Comparison of ENCODE assay signal across 28 cellular contexts in the genomic region with DNA sequence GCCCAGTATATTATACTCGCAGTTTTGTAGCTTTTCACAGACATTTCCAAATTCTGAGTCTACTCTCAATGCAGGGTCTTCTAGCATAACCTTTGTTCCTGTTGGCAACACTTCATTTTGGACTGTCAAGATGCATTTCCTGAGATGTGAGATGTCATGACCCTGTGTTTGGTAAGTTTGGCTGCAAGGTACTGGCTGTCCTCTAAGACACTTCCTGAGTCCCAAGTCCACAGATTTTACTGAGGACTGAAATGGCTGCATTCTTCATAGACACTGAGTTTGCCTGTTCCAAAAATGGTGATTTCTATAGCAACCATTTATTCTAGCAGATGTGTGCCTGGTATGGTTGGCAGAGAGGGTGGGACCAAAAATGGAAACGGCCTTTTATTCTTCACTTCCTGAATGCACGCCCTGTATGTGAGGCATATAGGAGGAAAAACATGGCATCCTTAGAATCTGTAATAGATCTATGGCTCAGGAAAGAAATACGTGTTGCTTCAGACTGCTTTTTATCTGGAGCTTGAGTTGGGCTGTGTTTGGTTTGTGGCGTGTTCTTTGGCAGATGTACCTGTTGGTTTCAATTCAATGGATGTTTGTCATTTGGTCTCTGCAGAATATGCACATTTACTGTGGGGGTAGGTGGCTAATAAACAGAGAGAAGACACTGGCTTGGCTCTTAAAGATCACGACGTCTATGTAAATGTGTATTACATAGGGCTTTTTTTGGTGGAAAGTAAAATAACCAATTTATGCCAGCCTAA.
A peak's percentile ranks its signal among the peaks of the same experiment; 100 is the strongest.
DNase-seq lines count a peak whose midpoint lies in the region; ATAC-seq and TF ChIP-seq lines count a peak whose summit lies in the region.
"Had no signal": no experiment of that assay in that cellular context is flagged by ENCODE, and none has a peak within 500 bp of the region (broad histone marks: within the 10 kb centered on the region; RNA-seq: fewer than 3 reads in every experiment).

No MANE protein-coding gene starts in this region.

- no peak overlapping the region for H3K18ac ChIP-seq in H9 (ENCODE audit: insufficient read length, low read depth, low read length)

- no peak overlapping the region for H2AFZ ChIP-seq in H9 (ENCODE audit: low read length)
- H2AFZ ChIP-seq: GM23248, PC-9 had no signal

- no peaks in the 10 kb centered on the region for H3K23me2 ChIP-seq in H9 (ENCODE audit: insufficient read length, low read depth, low read length, poor library complexity, severe bottlenecking)

- no peak overlapping the region for H2AK5ac ChIP-seq in H9 (ENCODE audit: insufficient read length, low read length)

- TF ChIP-seq CTCF in gastroesophageal sphincter (IDR thresholded peaks at IDR 0.05): no peak
- TF ChIP-seq CTCF in prostate gland (IDR thresholded peaks at IDR 0.05): no peak
- no peak for TF ChIP-seq CTCF in H9 (conservative IDR thresholded peaks at IDR 0.05)

- no peak for TF ChIP-seq EP300 in gastroesophageal sphincter (IDR thresholded peaks at IDR 0.05)

- H3K36me3 Mint-ChIP-seq in H9 (ENCODE audit: insufficient read depth in 1 of 3, low read depth in 3 of 3): no peaks in the 10 kb centered on the region
- H3K36me3 Mint-ChIP-seq: activated CD8-positive, alpha-beta memory T cell treated with anti-CD3 and anti-CD28 coated beads, Interleukin-2, amount 10 ng/mL, durations not matched to agents 7 days and 5 days; activated naive CD4-positive, alpha-beta T cell treated with anti-CD3 and anti-CD28 coated beads, Interleukin-2, amount 50 U/mL, for 24 hours had no signal

- H3K27me3 ChIP-seq in gastroesophageal sphincter (no peaks in the 10 kb centered on the region), prostate gland (replicated peaks; ENCODE audit: insufficient read depth) (no peaks in the 10 kb centered on the region), H9 (ENCODE audit: insufficient read depth, low read length) (no peaks in the 10 kb centered on the region)

- H3K27ac Mint-ChIP-seq in H9: no peak overlapping the region
- H3K27ac Mint-ChIP-seq: activated CD8-positive, alpha-beta memory T cell treated with anti-CD3 and anti-CD28 coated beads, Interleukin-2, amount 10 ng/mL, durations not matched to agents 7 days and 5 days; activated naive CD4-positive, alpha-beta T cell treated with anti-CD3 and anti-CD28 coated beads, Interleukin-2, amount 50 U/mL, for 24 hours; activated T-helper 1 cell treated with anti-CD3 and anti-CD28 coated beads, Interleukin-12 subunit alpha, Interleukin-12 subunit beta, Interleukin-2, Interleukin-4 antibody, amounts not matched to agents 30 ng/mL and 10 ng/mL and 1 ng/mL, durations not matched to agents 14 hours and 24 hours and 36 hours had no signal

- peak; percentile 6 for ATAC-seq in left ventricle myocardium superior
- no peak for ATAC-seq in left cardiac atrium
- no peak for ATAC-seq in gastroesophageal sphincter
- ATAC-seq: activated CD8-positive, alpha-beta memory T cell treated with anti-CD3 and anti-CD28 coated beads, Interleukin-2, amount 10 ng/mL, durations not matched to agents 7 days and 5 days; GM12878 had no signal

- H3K9me3 Mint-ChIP-seq in H9: no peaks in the 10 kb centered on the region; a peak in 1 of 5 replicates
- H3K9me3 Mint-ChIP-seq: activated naive CD4-positive, alpha-beta T cell treated with anti-CD3 and anti-CD28 coated beads, Interleukin-2, amount 50 U/mL, for 24 hours; activated T-helper 1 cell treated with anti-CD3 and anti-CD28 coated beads, Interleukin-12 subunit alpha, Interleukin-12 subunit beta, Interleukin-2, Interleukin-4 antibody, amounts not matched to agents 30 ng/mL and 10 ng/mL and 1 ng/mL, durations not matched to agents 14 hours and 24 hours and 36 hours; nephron progenitor cell had no signal

- H2BK15ac ChIP-seq in H9 (ENCODE audit: low read depth, low read length): no peak overlapping the region

- intact Hi-C loops in left ventricle myocardium superior (cut with micrococcal nuclease): no loop called here
- intact Hi-C loops in left cardiac atrium (cut with DNase I): no loop called here
- intact Hi-C loops in prostate gland (cut with DNase I): no loop called here

- no peaks in the 10 kb centered on the region for H4K20me1 ChIP-seq in H9 (ENCODE audit: control insufficient read depth, insufficient read depth, insufficient read length)

- H3K4me1 Mint-ChIP-seq in H9: no peaks in the 10 kb centered on the region
- H3K4me1 Mint-ChIP-seq: activated CD8-positive, alpha-beta memory T cell treated with anti-CD3 and anti-CD28 coated beads, Interleukin-2, amount 10 ng/mL, durations not matched to agents 7 days and 5 days had no signal

- H4K91ac ChIP-seq in H9 (ENCODE audit: insufficient read length, low read depth, low read length): no peak overlapping the region

- no peak overlapping the region for H4K5ac ChIP-seq in H9 (ENCODE audit: insufficient read length, low read depth, low read length)

- H2BK120ac ChIP-seq in H9 (ENCODE audit: low read depth, low read length, poor library complexity, severe bottlenecking): no peak overlapping the region

- 67 to 82% methylated on average over 4 to 7 of the region's 7 CpGs for WGBS in gastroesophageal sphincter (ENCODE audit: low coverage in 1 of 2), 2 donors
- WGBS in prostate gland: 36% methylated on average over 7 of the region's 7 CpGs
- whole genome bisulfite sequencing in H9 (ENCODE audit: extremely low coverage, insufficient read length, low lambda C conversion rate): no CpG with 5 or more reads among the region's 7 CpGs

- no peak overlapping the region for H3K4ac ChIP-seq in H9 (ENCODE audit: low read depth, low read length)

- H3K4me3 ChIP-seq in gastroesophageal sphincter (no peak overlapping the region), prostate gland (no peak overlapping the region)
- H3K4me3 ChIP-seq: GM12878, GM23248, PC-9 had no signal

- no peak for DNase-seq in left ventricle myocardium superior
- no peak for DNase-seq in left cardiac atrium
- DNase-seq in prostate gland (ENCODE audit: low spot score): peak; percentile 48
- DNase-seq in central memory CD4-positive, alpha-beta T cell: no peak
- DNase-seq in NCI-H2171 treated with DMSO at 0.1 percent for 48 hours (lab: John Stamatoyannopoulos, UW): no peak
- DNase-seq in H9: no peak
- no peak for DNase-seq in AG08396 (ENCODE audit: low spot score)
- DNase-seq: activated CD4-positive, alpha-beta T cell treated with anti-CD3 and anti-CD28 coated beads for 48 hours; activated CD8-positive, alpha-beta memory T cell treated with anti-CD3 and anti-CD28 coated beads, Interleukin-2, amount 10 ng/mL, durations not matched to agents 7 days and 5 days; brain microvascular endothelial cell; CD4-positive, alpha-beta memory T cell; cortex of kidney; DMS53; GM23248; hippocampal formation; NCI-H146; NCI-H226; NCI-H82; nephron progenitor cell; PC-9; posterior cingulate gyrus; stimulated activated CD4-positive, alpha-beta T cell treated with anti-CD3 and anti-CD28 coated beads, Interleukin-4, amount 100 ng/mL, for 4 hours; T-helper 1 cell had no signal

- H3K27me3 Mint-ChIP-seq in H9 (ENCODE audit: low read depth): peaks cover 33% of the 10 kb centered on the region
- H3K27me3 Mint-ChIP-seq: activated naive CD4-positive, alpha-beta T cell treated with anti-CD3 and anti-CD28 coated beads, Interleukin-2, amount 50 U/mL, for 24 hours had no signal

- H3K14ac ChIP-seq in H9 (ENCODE audit: insufficient read depth, low read length): no peak overlapping the region

- no peak overlapping the region for H2BK5ac ChIP-seq in H9 (ENCODE audit: insufficient read length, low read length)

- no peak overlapping the region for H3T11ph ChIP-seq in H9 (ENCODE audit: low read length)

- H2BK12ac ChIP-seq in H9 (ENCODE audit: insufficient read length, low read depth, low read length): no peak overlapping the region

- H3K4me1 ChIP-seq in gastroesophageal sphincter: peaks cover 16 to 97% (median 60%) of the 10 kb centered on the region in 3 donors
- H3K4me1 ChIP-seq in prostate gland (replicated peaks): peaks cover 22% of the 10 kb centered on the region
- no peaks in the 10 kb centered on the region for H3K4me1 ChIP-seq in H9 (ENCODE audit: insufficient read depth, low read length)

- H3K27ac ChIP-seq in gastroesophageal sphincter: peak overlapping the region in 3 of 4 donors; percentile 26 to 45 (median 44)
- peak overlapping the region; percentile 67 to 70 for H3K27ac ChIP-seq in prostate gland
- no peak overlapping the region for H3K27ac ChIP-seq in H9 (ENCODE audit: insufficient read length, low read depth, low read length)
- H3K27ac ChIP-seq: brain microvascular endothelial cell, GM23248, HL-60, PC-9 had no signal

- H3K9ac ChIP-seq in H9 (ENCODE audit: extremely low read depth, insufficient read length, low read length): no peak overlapping the region
- H3K9ac ChIP-seq: GM23248 had no signal

- TF ChIP-seq POLR2A in gastroesophageal sphincter (IDR thresholded peaks at IDR 0.05): no peak
- no peak for TF ChIP-seq POLR2A in prostate gland (IDR thresholded peaks at IDR 0.05)

- no peak overlapping the region for H3K23ac ChIP-seq in H9 (ENCODE audit: insufficient read length, low read depth, low read length)

- no peaks in the 10 kb centered on the region for H3K9me3 ChIP-seq in gastroesophageal sphincter
- H3K9me3 ChIP-seq in prostate gland: no peaks in the 10 kb centered on the region
- H3K9me3 ChIP-seq in H9 (ENCODE audit: control insufficient read depth, low read depth, low read length): no peaks in the 10 kb centered on the region

- H2BK20ac ChIP-seq in H9 (ENCODE audit: low read depth, low read length, poor library complexity, severe bottlenecking): no peak overlapping the region

- no peak overlapping the region for H3K56ac ChIP-seq in H9 (ENCODE audit: insufficient read length, low read depth, low read length)

- no peaks in the 10 kb centered on the region for H3K79me2 ChIP-seq in H9 (ENCODE audit: insufficient read depth, low read length)

- peaks cover 0 to 83% of the 10 kb centered on the region in 2 donors for H3K36me3 ChIP-seq in gastroesophageal sphincter
- peaks cover 0 to 8% of the 10 kb centered on the region in 2 donors for H3K36me3 ChIP-seq in prostate gland
- H3K36me3 ChIP-seq: brain microvascular endothelial cell had no signal

- H4K8ac ChIP-seq in H9 (replicated peaks; ENCODE audit: insufficient read length, low read depth, low read length): no peak overlapping the region

- no peak overlapping the region for H3K4me3 Mint-ChIP-seq in H9
- H3K4me3 Mint-ChIP-seq: activated CD8-positive, alpha-beta memory T cell treated with anti-CD3 and anti-CD28 coated beads, Interleukin-2, amount 10 ng/mL, durations not matched to agents 7 days and 5 days; activated naive CD4-positive, alpha-beta T cell treated with anti-CD3 and anti-CD28 coated beads, Interleukin-2, amount 50 U/mL, for 24 hours; activated T-helper 1 cell treated with anti-CD3 and anti-CD28 coated beads, Interleukin-12 subunit alpha, Interleukin-12 subunit beta, Interleukin-2, Interleukin-4 antibody, amounts not matched to agents 30 ng/mL and 10 ng/mL and 1 ng/mL, durations not matched to agents 14 hours and 24 hours and 36 hours; nephron progenitor cell had no signal

- H3K4me2 ChIP-seq in H9 (ENCODE audit: insufficient read depth, insufficient read length, low read length): no peak overlapping the region
- H3K4me2 ChIP-seq: PC-9 had no signal

- no peaks in the 10 kb centered on the region for H3K79me1 ChIP-seq in H9 (ENCODE audit: insufficient read depth, low read depth, low read length, poor library complexity, severe bottlenecking)
